ENCODE assay signal across 14 cellular contexts in genomic region chr22:44734801-44735517, GRCh38. TPM values are rescaled to one million over a fixed set of nuclear protein-coding genes. Genes with fewer than 3 reads are reported as not detected.
DNase-seq lines count a peak whose midpoint lies in the region; ATAC-seq, FAIRE-seq and TF ChIP-seq lines count a peak whose summit lies in the region.
"Had no signal": no experiment of that assay in that cellular context is flagged by ENCODE, and none has a peak within 500 bp of the region (broad histone marks: within the 10 kb centered on the region; RNA-seq: fewer than 3 reads in every experiment).

No MANE protein-coding gene starts in this region.

- no peak overlapping the region for H2BK20ac ChIP-seq in H1 (ENCODE audit: low read length)

- no peaks in the 10 kb centered on the region for H3K36me3 Mint-ChIP-seq in neural progenitor cell
- H3K36me3 Mint-ChIP-seq: IgD-negative memory B cell had no signal

- TF ChIP-seq POLR2A in H1 (IDR thresholded peaks at IDR 0.05; ENCODE audit: control extremely low read depth in 1 of 2, low read depth in 2 of 2, low read length in 2 of 2), result no peak

- H3K79me1 ChIP-seq in H1 (ENCODE audit: low read depth, low read length), result no peaks in the 10 kb centered on the region

- H4K91ac ChIP-seq in H1 (replicated peaks; ENCODE audit: insufficient read length, low read length), result no peak overlapping the region

- H3K79me2 ChIP-seq in GM23248 (ENCODE audit: insufficient read depth), result no peaks in the 10 kb centered on the region
- H3K79me2 ChIP-seq in H1 (ENCODE audit: control insufficient read depth in 1 of 2, insufficient read depth in 2 of 2, low read length in 2 of 2), result no peaks in the 10 kb centered on the region
- H3K79me2 ChIP-seq in neural progenitor cell (ENCODE audit: low read depth), result no peaks in the 10 kb centered on the region

- H3K9me3 ChIP-seq in GM23248 (ENCODE audit: low read depth) (no peaks in the 10 kb centered on the region), H1 (ENCODE audit: insufficient read depth in 2 of 2, low read depth in 1 of 2, low read length in 1 of 2) (no peaks in the 10 kb centered on the region), neural progenitor cell (ENCODE audit: low read depth) (no peaks in the 10 kb centered on the region)
- H3K9me3 ChIP-seq: A549, Caco-2 had no signal

- H2AFZ ChIP-seq in GM23248 (no peak overlapping the region), H1 (ENCODE audit: low read length) (no peak overlapping the region), neural progenitor cell (replicated peaks) (no peak overlapping the region)

- no peaks in the 10 kb centered on the region; the same call in 1 of the 2 replicates for H3K27me3 ChIP-seq in GM23248 (replicated peaks; ENCODE audit: insufficient read depth)
- H3K27me3 ChIP-seq in H7 (ENCODE audit: control insufficient read depth, insufficient read depth, low read length), result no peaks in the 10 kb centered on the region
- H3K27me3 ChIP-seq in H1 (replicated peaks in 1 of 4; ENCODE audit: control insufficient read depth in 3 of 4, extremely low read depth in 1 of 4, insufficient read depth in 3 of 4, low read length in 3 of 4), result no peaks in the 10 kb centered on the region; a peak in 1 of 7 replicates
- no peaks in the 10 kb centered on the region for H3K27me3 ChIP-seq in neural progenitor cell

- DNase-seq in GM23248 (peak; percentile 24), H7 (peak; percentile 51), H1 (ENCODE audit: low read depth in 1 of 2, low spot score in 2 of 2) (no peak), neural progenitor cell (ENCODE audit: low spot score) (peak; percentile 30), NCI-H2029 (lab: John Stamatoyannopoulos, UW) (no peak)
- DNase-seq: GF-D8, GOT3 had no signal

- H2BK120ac ChIP-seq in H1 (replicated peaks; ENCODE audit: low read depth, low read length), result no peak overlapping the region

- H3K56ac ChIP-seq in H1 (replicated peaks; ENCODE audit: insufficient read length, low read depth, low read length), result no peak overlapping the region

- CTCF ChIA-PET in H1 (lab: Charles Lee; ENCODE audit: partially characterized antibody), result interaction anchor here (0.5 to 9.3 kb wide), 25 partner anchors 9 to 1487 kb away, joined by 3 to 102 read pairs (median 5); partner anchors contain the start of gene ARHGAP8

- TF ChIP-seq RAD21 in H1 (IDR thresholded peaks at IDR 0.05 in 1 of 2, conservative IDR thresholded peaks at IDR 0.05 in 1 of 2; ENCODE audit: low read depth in 2 of 2, low read length in 2 of 2), result no peak

- H3K23ac ChIP-seq in H1 (ENCODE audit: insufficient read length), result no peak overlapping the region

- H3K4me1 ChIP-seq in GM23248 (ENCODE audit: insufficient read depth) (no peaks in the 10 kb centered on the region), H1 (replicated peaks in 1 of 4; ENCODE audit: control insufficient read depth in 3 of 4, insufficient read depth in 4 of 4, low read length in 3 of 4) (peaks cover 0 to 19% (median 12%) of the 10 kb centered on the region in 4 experiments; a peak in 5 of 7 replicates), neural progenitor cell (no peaks in the 10 kb centered on the region)

- no peak for TF ChIP-seq CTCF in H1 (IDR thresholded peaks at IDR 0.05; ENCODE audit: control extremely low read depth in 1 of 3, insufficient read depth in 1 of 3, low read depth in 1 of 3, low read length in 3 of 3)
- no peak for TF ChIP-seq CTCF in neural progenitor cell (IDR thresholded peaks at IDR 0.05)

- H2BK5ac ChIP-seq in H1 (ENCODE audit: low read depth, low read length), result peak overlapping the region; percentile 49; the same call in 1 of the 2 replicates

- no peak overlapping the region for H3K4ac ChIP-seq in H1 (replicated peaks; ENCODE audit: insufficient read length, low read depth, low read length)

- H4K5ac ChIP-seq in H1 (ENCODE audit: insufficient read length, low read depth, low read length), result no peak overlapping the region

- H3K36me3 ChIP-seq in GM23248 (ENCODE audit: low read depth), result no peaks in the 10 kb centered on the region
- no peaks in the 10 kb centered on the region for H3K36me3 ChIP-seq in H7 (replicated peaks; ENCODE audit: control insufficient read depth, insufficient read depth, low read length)
- no peaks in the 10 kb centered on the region for H3K36me3 ChIP-seq in H1 (ENCODE audit: control insufficient read depth in 2 of 4, insufficient read depth in 4 of 4, low read length in 3 of 4)
- H3K36me3 ChIP-seq in neural progenitor cell, result no peaks in the 10 kb centered on the region

- H3K9ac ChIP-seq in GM23248, result no peak overlapping the region
- no peak overlapping the region for H3K9ac ChIP-seq in H1 (replicated peaks in 1 of 4; ENCODE audit: extremely low read depth in 1 of 4, low read depth in 3 of 4, low read length in 3 of 4)
- H3K9ac ChIP-seq in neural progenitor cell, result no peak overlapping the region
- H3K9ac ChIP-seq: KMS-11 had no signal

- H4K8ac ChIP-seq in H1 (ENCODE audit: extremely low read depth, insufficient read depth, low read length), result peak overlapping the region; percentile 16; the same call in 1 of the 2 replicates

- no peak overlapping the region for H3K14ac ChIP-seq in H1 (ENCODE audit: insufficient read length)

- H3K27ac Mint-ChIP-seq in neural progenitor cell, result no peak overlapping the region

- no peak for TF ChIP-seq EP300 in H1 (IDR thresholded peaks at IDR 0.05; ENCODE audit: borderline replicate concordance in 1 of 2, low read depth in 2 of 2, low read length in 2 of 2)

- H2BK15ac ChIP-seq in H1 (ENCODE audit: low read length), result no peak overlapping the region

- no peaks in the 10 kb centered on the region for H3K23me2 ChIP-seq in H1 (ENCODE audit: low read depth, low read length)

- H3K4me2 ChIP-seq in GM23248 (ENCODE audit: unreplicated experiment), result no peak overlapping the region
- H3K4me2 ChIP-seq in H1 (ENCODE audit: insufficient read depth in 1 of 2, low read depth in 2 of 2, low read length in 2 of 2), result no peak overlapping the region
- H3K4me2 ChIP-seq in neural progenitor cell, result no peak overlapping the region
- H3K4me2 ChIP-seq: A549, KMS-11 had no signal

- 46 to 51% methylated on average over 21 to 23 of the region's 23 CpGs for WGBS in GM23248 (ENCODE audit: low coverage in 1 of 2, low lambda C conversion rate in 2 of 2, missing lambda C conversion rate in 2 of 2), 2 experiments
- 86% methylated on average over 23 of the region's 23 CpGs; no CpG with 5 or more reads in 1 of the 2 experiments for WGBS in H1 (ENCODE audit: extremely low coverage in 1 of 2, insufficient coverage in 1 of 2, insufficient read length in 1 of 2, insufficient replicate concordance in 2 of 2, low coverage in 1 of 2, low lambda C conversion rate in 2 of 2, missing lambda C conversion rate in 1 of 2), 2 experiments

- H3K27ac ChIP-seq in GM23248 (no peak overlapping the region), H1 (ENCODE audit: low read depth, low read length) (no peak overlapping the region), neural progenitor cell (no peak overlapping the region)
- H3K27ac ChIP-seq: A549, KMS-11 had no signal

- H2AK5ac ChIP-seq in H1 (ENCODE audit: low read depth, low read length), result no peak overlapping the region

- ATAC-seq in GM21786 (IDR thresholded peaks at IDR 0.05; ENCODE audit: unreplicated experiment) (no peak), HG03045 (IDR thresholded peaks at IDR 0.05; ENCODE audit: unreplicated experiment) (no peak)

- peaks cover 13% of the 10 kb centered on the region for H3K4me1 Mint-ChIP-seq in neural progenitor cell

- H2BK12ac ChIP-seq in H1 (ENCODE audit: low read depth, low read length), result no peak overlapping the region

- in situ Hi-C loops in GM23248 (cut with MboI), result no loop called here

- POLR2A ChIA-PET in H1 (lab: Charles Lee; ENCODE audit: partially characterized antibody), result interaction anchor here (0.8 kb wide), 1 partner anchor 9 kb away, joined by 5 read pairs; no protein-coding TSS in a partner anchor

- H3K4me3 ChIP-seq in GM23248 (no peak overlapping the region), H7 (ENCODE audit: insufficient read depth, low read depth, low read length) (no peak overlapping the region), H1 (ENCODE audit: extremely low read depth in 1 of 4, insufficient read depth in 2 of 4, low read depth in 3 of 4, low read length in 4 of 4) (no peak overlapping the region), neural progenitor cell (no peak overlapping the region)
- H3K4me3 ChIP-seq: A549 had no signal

- H3K18ac ChIP-seq in H1 (ENCODE audit: extremely low read depth, low read length), result no peak overlapping the region

- no peaks in the 10 kb centered on the region for H3F3A ChIP-seq in GM23248 (ENCODE audit: insufficient read depth)
- H3F3A ChIP-seq in neural progenitor cell (ENCODE audit: low read depth), result peaks cover 15% of the 10 kb centered on the region

- H3K27me3 Mint-ChIP-seq in neural progenitor cell (ENCODE audit: insufficient read depth, low read depth), result peaks cover 5% of the 10 kb centered on the region
- H3K27me3 Mint-ChIP-seq: CD8-positive, alpha-beta memory T cell; IgD-negative memory B cell had no signal

- H3K9me3 Mint-ChIP-seq in neural progenitor cell, result no peaks in the 10 kb centered on the region
- H3K9me3 Mint-ChIP-seq: CD8-positive, alpha-beta memory T cell had no signal

- H4K20me1 ChIP-seq in GM23248 (ENCODE audit: insufficient read depth) (no peaks in the 10 kb centered on the region), H1 (replicated peaks in 1 of 2; ENCODE audit: control insufficient read depth in 1 of 2, insufficient read depth in 2 of 2, low read length in 2 of 2) (peaks cover 0 to 14% of the 10 kb centered on the region in 2 experiments), neural progenitor cell (ENCODE audit: low read depth) (peaks cover 3% of the 10 kb centered on the region)

- H3K4me3 Mint-ChIP-seq in neural progenitor cell, result no peak overlapping the region
- H3K4me3 Mint-ChIP-seq: CD8-positive, alpha-beta memory T cell had no signal

- no peak for FAIRE-seq in H1 (lab: Jason Lieb, UNC)
- FAIRE-seq: A549 had no signal

- no peaks in the 10 kb centered on the region for H3K9me2 ChIP-seq in GM23248 (ENCODE audit: insufficient read depth)

RNA-seq across cellular contexts. Expression of gene ARHGAP8, which starts 17.4 kb away (rescaled TPM):
- 0.13 and 0.54 TPM in 2 replicates for total RNA-seq in GM23248 (2014; rRNA removed; shearing (Covaris generic))
- polyA plus RNA-seq in GM23248 (2016; fragmentation: Nextera tagmentation; extraction: Ambion mirVana) (not detected in 2 replicates), H1 (2011; rRNA removed) (35.6 and 55.2 TPM in 2 replicates)
- 24.8 and 28.3 TPM in 2 replicates for total RNA-seq in H7 (2014; rRNA removed; shearing (Covaris generic))
- 47.7 and 48.7 TPM in 2 replicates for total RNA-seq in H1 (2021; fragmentation: NEBNext Ultra II Directional; extraction: Animal tissue kit (Norgen Biotek cat#: 25700))
- polyA plus RNA-seq in H1 (2011; cell fraction: cytosol; rRNA removed), result 40.7 TPM
- 71.9 TPM for polyA plus RNA-seq in H1 (2011; cell fraction: nucleus; rRNA removed)
- polyA plus RNA-seq in H1 (2012, experiment 1 of 2), result 29.6 to 36.8 TPM (median 35.4 TPM) in 4 replicates
- polyA plus RNA-seq in H1 (2012, experiment 2 of 2), result 25.3 TPM
- polyA plus RNA-seq in H1 (2013, experiment 1 of 2), result 28.1 TPM
- 27.7 TPM for polyA plus RNA-seq in H1 (2013, experiment 2 of 2)
- 28.4 and 34.7 TPM in 2 replicates for polyA minus RNA-seq in H1 (2011; rRNA and poly(A)+ RNA removed)
- polyA minus RNA-seq in H1 (2011; cell fraction: cytosol; rRNA and poly(A)+ RNA removed), result 22.0 TPM
- 33.7 TPM for polyA minus RNA-seq in H1 (2011; cell fraction: nucleus; rRNA and poly(A)+ RNA removed)
- 3.0 and 8.9 TPM in 2 replicates for total RNA-seq in neural progenitor cell (ENCODE audit: low replicate concordance)
- polyA plus RNA-seq: CD8-positive, alpha-beta memory T cell; IgD-negative memory B cell had no signal

RNA-seq across cellular contexts. Expression of gene PRR5, which starts 33.0 kb away (rescaled TPM):
- total RNA-seq in GM23248 (2014; rRNA removed; shearing (Covaris generic)), result 20.0 and 24.0 TPM in 2 replicates
- polyA plus RNA-seq in GM23248 (2016; fragmentation: Nextera tagmentation; extraction: Ambion mirVana) (18.2 and 18.9 TPM in 2 replicates), H1 (2011; rRNA removed) (25.7 and 36.1 TPM in 2 replicates)
- total RNA-seq in H7 (2014; rRNA removed; shearing (Covaris generic)), result 7.7 and 8.4 TPM in 2 replicates
- 15.7 and 16.5 TPM in 2 replicates for total RNA-seq in H1 (2021; fragmentation: NEBNext Ultra II Directional; extraction: Animal tissue kit (Norgen Biotek cat#: 25700))
- 21.7 TPM for polyA plus RNA-seq in H1 (2011; cell fraction: cytosol; rRNA removed)
- polyA plus RNA-seq in H1 (2011; cell fraction: nucleus; rRNA removed), result 26.9 TPM
- 13.6 to 16.9 TPM (median 16.1 TPM) in 4 replicates for polyA plus RNA-seq in H1 (2012, experiment 1 of 2)
- 15.9 TPM for polyA plus RNA-seq in H1 (2012, experiment 2 of 2)
- 8.9 TPM for polyA plus RNA-seq in H1 (2013, experiment 1 of 2)
- 9.8 TPM for polyA plus RNA-seq in H1 (2013, experiment 2 of 2)
- polyA minus RNA-seq in H1 (2011; rRNA and poly(A)+ RNA removed), result 13.3 and 16.3 TPM in 2 replicates
- 15.0 TPM for polyA minus RNA-seq in H1 (2011; cell fraction: cytosol; rRNA and poly(A)+ RNA removed)
- 17.1 TPM for polyA minus RNA-seq in H1 (2011; cell fraction: nucleus; rRNA and poly(A)+ RNA removed)
- 4.0 and 18.6 TPM in 2 replicates for total RNA-seq in neural progenitor cell (ENCODE audit: low replicate concordance)

Comparison
In these comparisons a context has a peak if more than half of its experiments do, and no peak if none do; other contexts are left out.
1. DNase-seq: peak in GM23248 (single experiment), H7 (single experiment) and neural progenitor cell (single experiment); none in H1 (0 of 2) and NCI-H2029 (single experiment).